1 cellular context compared by ENCODE assay signal in genomic region chr2:17036343-17036742, GRCh38.
TF ChIP-seq lines count a peak whose summit lies in the region.

No MANE protein-coding gene starts in this region.

TF ChIP-seq in SK-N-SH treated with all-trans-retinoic acid at 6 μM for 48 hours, 23 proteins besides CTCF, POLR2A, EP300 and RAD21 (continued from another document):
- TF ChIP-seq POU6F1 (CRISPR knock-in tag; IDR thresholded peaks at IDR 0.05; ENCODE audit: borderline replicate concordance, low read depth) (no peak), BACH2 (CRISPR knock-in tag; IDR thresholded peaks at IDR 0.05; ENCODE audit: borderline replicate concordance) (no peak)
